9 cellular contexts compared by ENCODE assay signal in genomic region chr20:38870733-38871559, GRCh38. TPM values are rescaled to one million over a fixed set of nuclear protein-coding genes. Genes with fewer than 3 reads are reported as not detected.
A peak's percentile ranks its signal among the peaks of the same experiment; 100 is the strongest.
DNase-seq lines count a peak whose midpoint lies in the region; ATAC-seq and TF ChIP-seq lines count a peak whose summit lies in the region.
"Had no signal": no experiment of that assay in that cellular context is flagged by ENCODE, and none has a peak within 500 bp of the region (broad histone marks: within the 10 kb centered on the region; RNA-seq: fewer than 3 reads in every experiment).

No MANE protein-coding gene starts in this region.

- H3K4me1 ChIP-seq in SK-N-SH (ENCODE audit: control insufficient read depth in 1 of 2, insufficient read depth in 2 of 2, low read depth in 1 of 2, low read length in 1 of 2): peaks cover 0 to 76% of the 10 kb centered on the region in 2 experiments; a peak in 2 of 4 replicates

- no peak for TF ChIP-seq EP300 in SK-N-SH (IDR thresholded peaks at IDR 0.05; ENCODE audit: borderline replicate concordance in 1 of 2, low read depth in 1 of 2, low read length in 1 of 2)

- no peaks in the 10 kb centered on the region for H3K9me3 Mint-ChIP-seq in activated CD8-positive, alpha-beta T cell treated with anti-CD3 and anti-CD28 coated beads for 36 hours

- WGBS in SK-N-SH (ENCODE audit: low lambda C conversion rate): 65% methylated on average over 6 of the region's 12 CpGs

- no peak overlapping the region for H3K4me3 Mint-ChIP-seq in activated CD8-positive, alpha-beta T cell treated with anti-CD3 and anti-CD28 coated beads for 36 hours

- no peak for ATAC-seq in activated CD8-positive, alpha-beta T cell treated with anti-CD3 and anti-CD28 coated beads for 36 hours
- no peak for ATAC-seq in HG03571 (IDR thresholded peaks at IDR 0.05; ENCODE audit: unreplicated experiment)

- H3K4me1 Mint-ChIP-seq in activated CD8-positive, alpha-beta T cell treated with anti-CD3 and anti-CD28 coated beads for 36 hours (ENCODE audit: low read depth): peaks cover 76% of the 10 kb centered on the region

- intact Hi-C loops in activated CD8-positive, alpha-beta T cell treated with anti-CD3 and anti-CD28 coated beads for 36 hours (cut with micrococcal nuclease): loop anchor here (5.0 kb wide), 2 partner anchors 39 to 64 kb away; partner anchors contain the start of gene PPP1R16B

- H3K36me3 Mint-ChIP-seq in activated CD8-positive, alpha-beta T cell treated with anti-CD3 and anti-CD28 coated beads for 36 hours (ENCODE audit: low read depth): peaks cover 28% of the 10 kb centered on the region

- H3K9me3 ChIP-seq in SK-N-SH: no peaks in the 10 kb centered on the region

- H3K27ac ChIP-seq in SK-N-SH (ENCODE audit: low read depth in 2 of 2, low read length in 1 of 2): peak overlapping the region in 1 of 2 experiments; percentile 100; a peak in 2 of 4 replicates
- H3K27ac ChIP-seq: SK-N-MC had no signal

- H3K27ac Mint-ChIP-seq in activated CD8-positive, alpha-beta T cell treated with anti-CD3 and anti-CD28 coated beads for 36 hours: peak overlapping the region; percentile 75

- POLR2A ChIA-PET in activated CD8-positive, alpha-beta T cell treated with anti-CD3 and anti-CD28 coated beads for 36 hours (lab: Charles Lee): interaction anchor here (0.5 to 2.4 kb wide), 4 partner anchors 8 to 551 kb away, joined by 3 to 9 read pairs (median 3); no protein-coding TSS in a partner anchor
- POLR2A ChIA-PET in SK-N-SH (lab: Yijun Ruan, JAX): interaction anchor here (0.9 kb wide), 2 partner anchors 12 to 91 kb away, joined by 6 read pairs; partner anchors contain the start of gene DHX35

- H4K20me1 ChIP-seq in SK-N-SH (ENCODE audit: insufficient read depth): no peaks in the 10 kb centered on the region

- H3K27me3 Mint-ChIP-seq in activated CD8-positive, alpha-beta T cell treated with anti-CD3 and anti-CD28 coated beads for 36 hours: no peaks in the 10 kb centered on the region

- no peak overlapping the region for H3K4me2 ChIP-seq in SK-N-SH

- H3K36me3 ChIP-seq in SK-N-SH (replicated peaks in 1 of 2; ENCODE audit: control insufficient read depth in 1 of 2, insufficient read depth in 2 of 2, low read length in 1 of 2): no peaks in the 10 kb centered on the region

- H3K79me2 ChIP-seq in SK-N-SH (ENCODE audit: insufficient read depth): no peaks in the 10 kb centered on the region

- no peak overlapping the region for H2AFZ ChIP-seq in SK-N-SH (ENCODE audit: low read depth)

- CTCF ChIA-PET in activated CD8-positive, alpha-beta T cell treated with anti-CD3 and anti-CD28 coated beads for 36 hours (lab: Charles Lee): interaction anchor here (0.9 to 2.2 kb wide), 4 partner anchors 9 to 22 kb away, joined by 3 to 9 read pairs (median 4); no protein-coding TSS in a partner anchor
- CTCF ChIA-PET in SK-N-SH (lab: Yijun Ruan, JAX): interaction anchor here (1.0 to 7.2 kb wide), 3 partner anchors 10 to 21 kb away, joined by 3 to 58 read pairs (median 4); no protein-coding TSS in a partner anchor

- H3K9ac ChIP-seq in SK-N-SH: no peak overlapping the region

- H3K27me3 ChIP-seq in SK-N-SH (ENCODE audit: insufficient read depth): peaks cover 6% of the 10 kb centered on the region; the same call in 1 of the 2 replicates

- H3K4me3 ChIP-seq in SK-N-SH (ENCODE audit: low read depth in 2 of 2, low read length in 1 of 2): no peak overlapping the region
- H3K4me3 ChIP-seq: SK-N-MC had no signal

- H3F3A ChIP-seq in SK-N-SH (replicated peaks; ENCODE audit: insufficient read depth): no peaks in the 10 kb centered on the region

- TF ChIP-seq CTCF in activated CD8-positive, alpha-beta T cell treated with anti-CD3 and anti-CD28 coated beads for 36 hours (IDR thresholded peaks at IDR 0.05): no peak
- TF ChIP-seq CTCF in SK-N-SH (IDR thresholded peaks at IDR 0.05): no peak

- peak; percentile 73 for DNase-seq in A172 (ENCODE audit: low spot score)
- DNase-seq in HK-2 (ENCODE audit: unreplicated experiment): peak; percentile 58
- DNase-seq in activated CD8-positive, alpha-beta T cell treated with anti-CD3 and anti-CD28 coated beads for 36 hours: peak; percentile 53
- peak; percentile 77 for DNase-seq in islet precursor cell
- no peak for DNase-seq in amygdala (lab: John Stamatoyannopoulos, UW)
- DNase-seq in GM19240 (ENCODE audit: insufficient read length, low spot score): no peak
- no peak for DNase-seq in SK-N-SH

- H3K9me2 ChIP-seq in SK-N-SH: no peaks in the 10 kb centered on the region

- TF ChIP-seq RAD21 in SK-N-SH (IDR thresholded peaks at IDR 0.05; ENCODE audit: low read length): no peak

TF ChIP-seq in SK-N-SH, 30 proteins besides CTCF, POLR2A, EP300 and RAD21:
- TF ChIP-seq SMC3 (IDR thresholded peaks at IDR 0.05; ENCODE audit: low read depth, low read length): no peak
- TF ChIP-seq TAF1 (IDR thresholded peaks at IDR 0.05; ENCODE audit: borderline replicate concordance, low read depth, low read length): no peak
- no peak for TF ChIP-seq MAX (IDR thresholded peaks at IDR 0.05; ENCODE audit: low read depth)
- TF ChIP-seq TCF12 (IDR thresholded peaks at IDR 0.05): no peak
- TF ChIP-seq ZBTB33 (IDR thresholded peaks at IDR 0.05; ENCODE audit: borderline replicate concordance, low read depth): no peak
- TF ChIP-seq NFIC (IDR thresholded peaks at IDR 0.05; ENCODE audit: borderline replicate concordance): no peak
- no peak for TF ChIP-seq USF1 (IDR thresholded peaks at IDR 0.05; ENCODE audit: borderline replicate concordance, low read depth)
- TF ChIP-seq USF2 (IDR thresholded peaks at IDR 0.05; ENCODE audit: borderline replicate concordance, low read depth, low read length): no peak
- no peak for TF ChIP-seq RXRA (IDR thresholded peaks at IDR 0.05; ENCODE audit: borderline replicate concordance, low read depth)
- TF ChIP-seq YY1 (IDR thresholded peaks at IDR 0.05; ENCODE audit: low read depth): no peak
- TF ChIP-seq RFX5 (IDR thresholded peaks at IDR 0.05; ENCODE audit: low read length): no peak
- TF ChIP-seq PBX3 (IDR thresholded peaks at IDR 0.05): no peak
- TF ChIP-seq JUND (IDR thresholded peaks at IDR 0.05): no peak
- TF ChIP-seq MEF2A (IDR thresholded peaks at IDR 0.05; ENCODE audit: borderline replicate concordance, low read depth): no peak
- no peak for TF ChIP-seq SIN3A (IDR thresholded peaks at IDR 0.05; ENCODE audit: borderline replicate concordance, low read depth, low read length)
- TF ChIP-seq GABPA (IDR thresholded peaks at IDR 0.05; ENCODE audit: low read depth): no peak
- TF ChIP-seq EZH2phosphoT487 (IDR thresholded peaks at IDR 0.05; ENCODE audit: borderline replicate concordance, low read depth): no peak

RNA-seq across cellular contexts. Expression of gene FAM83D, which starts 55.3 kb away (rescaled TPM):
- total RNA-seq in A172 (2014; rRNA removed; shearing (Covaris generic)): 83.9 and 103 TPM in 2 replicates
- 10 to 100 TPM; 12.6 to 13.8 TPM for total RNA-seq in activated CD8-positive, alpha-beta T cell treated with anti-CD3 and anti-CD28 coated beads for 36 hours
- 18.9 and 21.5 TPM in 2 replicates for polyA plus RNA-seq in SK-N-SH (2012; rRNA removed)
- 17.3 and 20.6 TPM in 2 replicates for polyA plus RNA-seq in SK-N-SH (2012; cell fraction: cytosol; rRNA removed)
- 16.9 and 18.8 TPM in 2 replicates for polyA plus RNA-seq in SK-N-SH (2012; cell fraction: nucleus; rRNA removed)

Comparison
In these comparisons a context has a peak if more than half of its experiments do, and no peak if none do; other contexts are left out.
1. DNase-seq: peak in A172 (single experiment), HK-2 (single experiment), activated CD8-positive, alpha-beta T cell treated with anti-CD3 and anti-CD28 coated beads for 36 hours (single experiment) and islet precursor cell (single experiment); none in amygdala (0 of 56), GM19240 (single experiment) and SK-N-SH (single experiment).